15 cellular contexts compared by ENCODE assay signal in the genomic region with DNA sequence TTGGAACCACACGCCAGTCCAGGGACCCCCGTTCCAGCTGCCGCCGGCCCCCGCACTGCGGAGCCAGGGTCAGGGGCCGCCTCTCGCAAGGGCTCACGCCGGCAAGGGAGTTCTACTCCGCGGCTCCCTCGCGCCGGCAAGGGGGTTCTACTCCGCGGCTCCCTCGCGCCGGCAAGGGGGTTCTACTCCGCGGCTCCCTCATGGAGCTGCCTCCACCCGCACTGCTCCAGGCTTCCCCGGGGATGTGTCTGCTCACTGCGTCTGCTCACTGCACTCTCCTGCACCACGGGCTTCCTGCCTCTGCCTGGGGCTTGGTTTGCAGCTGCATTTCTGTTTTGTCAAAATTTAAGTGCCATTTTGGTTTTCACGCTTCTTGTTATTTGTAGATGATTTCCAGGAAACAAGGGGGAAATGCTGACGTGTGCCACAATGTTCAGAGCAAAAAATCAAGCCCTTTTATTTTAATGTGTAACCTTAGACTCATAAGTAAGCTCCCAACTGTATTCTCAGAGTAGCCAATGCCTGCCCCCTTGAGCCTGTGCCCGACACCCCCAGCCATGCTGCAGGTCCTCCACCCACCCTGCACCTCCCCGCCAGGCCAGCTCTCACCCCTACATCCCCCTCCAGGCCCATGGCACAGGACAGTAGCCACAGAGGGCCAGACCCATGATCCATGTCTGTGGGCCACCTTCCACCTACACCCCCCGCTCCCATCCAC.
A peak's percentile ranks its signal among the peaks of the same experiment; 100 is the strongest.
DNase-seq lines count a peak whose midpoint lies in the region; ATAC-seq and TF ChIP-seq lines count a peak whose summit lies in the region.
"Had no signal": no experiment of that assay in that cellular context is flagged by ENCODE, and none has a peak within 500 bp of the region (broad histone marks: within the 10 kb centered on the region; RNA-seq: fewer than 3 reads in every experiment).

No MANE protein-coding gene starts in this region.

- H3K27me3 ChIP-seq in right cardiac atrium (ENCODE audit: control insufficient read depth, insufficient read depth) (no peaks in the 10 kb centered on the region), aorta (ENCODE audit: control insufficient read depth in 1 of 2, insufficient read depth in 2 of 2, low read length in 1 of 2) (no peaks in the 10 kb centered on the region), tibial artery (no peaks in the 10 kb centered on the region)
- H3K27me3 ChIP-seq: testis had no signal

- H3K4me3 ChIP-seq in right cardiac atrium (ENCODE audit: low read length) (no peak overlapping the region), aorta (ENCODE audit: low read length in 2 of 2) (no peak overlapping the region), tibial artery (no peak overlapping the region)
- H3K4me3 ChIP-seq: K562, testis had no signal

- intact Hi-C loops in right cardiac atrium (cut with DNase I): no loop called here
- intact Hi-C loops in aorta (cut with DNase I): no loop called here
- intact Hi-C loops in tibial artery (cut with DNase I; ENCODE audit: low total_unique reads): no loop called here

- H3K4me1 ChIP-seq in right cardiac atrium (ENCODE audit: control insufficient read depth, insufficient read depth, low read length) (no peaks in the 10 kb centered on the region), aorta (ENCODE audit: control insufficient read depth in 1 of 2, insufficient read depth in 2 of 2, low read length in 2 of 2) (no peaks in the 10 kb centered on the region), tibial artery (no peaks in the 10 kb centered on the region)
- H3K4me1 ChIP-seq: testis had no signal

- peak; percentile 11 for DNase-seq in stimulated activated CD4-positive, alpha-beta T cell treated with anti-CD3 and anti-CD28 coated beads, Interleukin-15, amount 100 ng/mL, for 24 hours
- DNase-seq in stimulated activated CD4-positive, alpha-beta T cell treated with anti-CD3 and anti-CD28 coated beads, Interleukin-1b, Interleukin-23, amount 100 ng/mL, for 48 hours: no peak
- peak; percentile 29 for DNase-seq in activated CD8-positive, alpha-beta memory T cell treated with anti-CD3 and anti-CD28 coated beads, Interleukin-2, amount 50 U/mL, for 4 hours
- peak; percentile 6 to 31 (median 24) for DNase-seq in right cardiac atrium
- peak in 1 of 2 donors; percentile 27 for DNase-seq in aorta
- DNase-seq in hepatic stellate cell (ENCODE audit: low spot score): no peak
- DNase-seq in tibial artery: no peak
- no peak for DNase-seq in dedifferentiated amniotic fluid mesenchymal stem cell (ENCODE audit: extremely low spot score)
- DNase-seq: foreskin melanocyte, mesendoderm, NCI-H1105 treated with DMSO at 0.1 percent for 48 hours, NCI-H226, testis had no signal

- H3K9me3 ChIP-seq in right cardiac atrium (ENCODE audit: control insufficient read depth, low read length) (no peaks in the 10 kb centered on the region), aorta (ENCODE audit: control insufficient read depth, low read length) (no peaks in the 10 kb centered on the region), tibial artery (no peaks in the 10 kb centered on the region)
- H3K9me3 ChIP-seq: testis had no signal

- ATAC-seq in right cardiac atrium: peak in 1 of 2 donors; percentile 25
- peak; percentile 25 for ATAC-seq in aorta (ENCODE audit: low FRiP score)
- ATAC-seq: HCT116, K562 had no signal

- WGBS in right cardiac atrium: 94% methylated on average over 31 of the region's 31 CpGs
- 96% methylated on average over 31 of the region's 31 CpGs for WGBS in aorta, 2 donors

- H3K36me3 ChIP-seq in aorta (ENCODE audit: control insufficient read depth in 1 of 2, insufficient read depth in 2 of 2, low read length in 1 of 2): no peaks in the 10 kb centered on the region
- peaks cover 0 to 10% (median 0%) of the 10 kb centered on the region in 3 donors for H3K36me3 ChIP-seq in tibial artery

- no peak overlapping the region for H3K27ac ChIP-seq in right cardiac atrium (ENCODE audit: low read length)
- H3K27ac ChIP-seq in aorta (ENCODE audit: low read depth in 1 of 2, low read length in 2 of 2): no peak overlapping the region
- no peak overlapping the region for H3K27ac ChIP-seq in tibial artery
- H3K27ac ChIP-seq: testis had no signal

- no peak for TF ChIP-seq CTCF in tibial artery (IDR thresholded peaks at IDR 0.05)

Comparison
In these comparisons a context has a peak if more than half of its experiments do, and no peak if none do; other contexts are left out.
1. DNase-seq: peak in stimulated activated CD4-positive, alpha-beta T cell treated with anti-CD3 and anti-CD28 coated beads, Interleukin-15, amount 100 ng/mL, for 24 hours (single experiment), activated CD8-positive, alpha-beta memory T cell treated with anti-CD3 and anti-CD28 coated beads, Interleukin-2, amount 50 U/mL, for 4 hours (single experiment) and right cardiac atrium (3 of 3); none in stimulated activated CD4-positive, alpha-beta T cell treated with anti-CD3 and anti-CD28 coated beads, Interleukin-1b, Interleukin-23, amount 100 ng/mL, for 48 hours (single experiment), hepatic stellate cell (single experiment), tibial artery (0 of 2) and dedifferentiated amniotic fluid mesenchymal stem cell (single experiment).